ENCODE assay signal across 12 cellular contexts in genomic region chr11:8794677-8795103, GRCh38.
DNase-seq lines count a peak whose midpoint lies in the region; ATAC-seq, FAIRE-seq and TF ChIP-seq lines count a peak whose summit lies in the region.
"Had no signal": no experiment of that assay in that cellular context is flagged by ENCODE, and none has a peak within 500 bp of the region (broad histone marks: within the 10 kb centered on the region; RNA-seq: fewer than 3 reads in every experiment).

No MANE protein-coding gene starts in this region.

- no peak for ATAC-seq in activated naive CD8-positive, alpha-beta T cell treated with anti-CD3 and anti-CD28 coated beads, Interleukin-2, amount 50 U/mL, for 24 hours
- ATAC-seq: activated CD8-positive, alpha-beta T cell treated with anti-CD3 and anti-CD28 coated beads for 36 hours had no signal

- H3K4me1 ChIP-seq in adrenal gland (replicated peaks in 1 of 2) (peaks cover 14 to 49% of the 10 kb centered on the region in 2 donors), keratinocyte (ENCODE audit: control insufficient read depth, extremely low read depth, insufficient read depth, low read length) (peaks cover 3% of the 10 kb centered on the region)

- H3K27me3 ChIP-seq in adrenal gland = no peaks in the 10 kb centered on the region
- no peaks in the 10 kb centered on the region for H3K27me3 ChIP-seq in keratinocyte (ENCODE audit: control insufficient read depth, extremely low read depth, insufficient read depth, low read length)
- H3K27me3 ChIP-seq in H7 (ENCODE audit: control insufficient read depth, insufficient read depth, low read length) = no peaks in the 10 kb centered on the region

- dilution Hi-C loops in keratinocyte (cut with MboI; ENCODE audit: extremely low pct_ligation_motif_present, low sequenced_read_pairs) = no loop called here

- H3K9me3 ChIP-seq in adrenal gland (replicated peaks in 1 of 3) (no peaks in the 10 kb centered on the region), keratinocyte (ENCODE audit: control insufficient read depth, low read depth, low read length) (no peaks in the 10 kb centered on the region)

- no peak for DNase-seq in activated naive CD8-positive, alpha-beta T cell treated with anti-CD3 and anti-CD28 coated beads, Interleukin-2, amount 50 U/mL, for 24 hours
- no peak for DNase-seq in activated naive CD8-positive, alpha-beta T cell treated with anti-CD3 and anti-CD28 coated beads for 36 hours
- DNase-seq in adrenal gland = peak in 2 of 7 donors; percentile 40 to 50
- DNase-seq in keratinocyte (ENCODE audit: low read depth, low spot score) = no peak
- no peak for DNase-seq in NCI-H2081 (lab: John Stamatoyannopoulos, UW)
- no peak for DNase-seq in NCI-H748 treated with DMSO at 0.1 percent for 48 hours (lab: John Stamatoyannopoulos, UW)
- no peak for DNase-seq in effector CD4-positive, alpha-beta T cell
- no peak for DNase-seq in H7
- DNase-seq: activated CD8-positive, alpha-beta T cell treated with anti-CD3 and anti-CD28 coated beads for 36 hours; AML-193; dermis blood vessel endothelial cell; NCI-H510A had no signal

- peaks cover 2% of the 10 kb centered on the region for H3K9me1 ChIP-seq in keratinocyte (ENCODE audit: control insufficient read depth, extremely low read depth, insufficient read depth, low read length)

- no peaks in the 10 kb centered on the region for H4K20me1 ChIP-seq in keratinocyte (ENCODE audit: control insufficient read depth, extremely low read depth, insufficient read depth, low read length)

- peaks cover 70% of the 10 kb centered on the region for H3K79me2 ChIP-seq in keratinocyte (ENCODE audit: control insufficient read depth, insufficient read depth, low read length)

- TF ChIP-seq CTCF in adrenal gland (IDR thresholded peaks at IDR 0.05) = peak; percentile 18 to 47 (median 38)
- TF ChIP-seq CTCF in keratinocyte (optimal IDR thresholded peaks at IDR 0.05 in 1 of 3, IDR thresholded peaks at IDR 0.05 in 1 of 3, conservative IDR thresholded peaks at IDR 0.05 in 1 of 3; ENCODE audit: extremely low read depth in 1 of 3, insufficient read depth in 2 of 3, low read length in 3 of 3) = peak; percentile 32 to 40 (median 34)

- no peaks in the 10 kb centered on the region for H3K9me3 Mint-ChIP-seq in activated naive CD8-positive, alpha-beta T cell treated with anti-CD3 and anti-CD28 coated beads, Interleukin-2, amount 50 U/mL, for 24 hours
- no peaks in the 10 kb centered on the region for H3K9me3 Mint-ChIP-seq in activated naive CD8-positive, alpha-beta T cell treated with anti-CD3 and anti-CD28 coated beads for 36 hours
- H3K9me3 Mint-ChIP-seq: activated CD8-positive, alpha-beta T cell treated with anti-CD3 and anti-CD28 coated beads for 36 hours had no signal

- H3K4me3 Mint-ChIP-seq in activated naive CD8-positive, alpha-beta T cell treated with anti-CD3 and anti-CD28 coated beads, Interleukin-2, amount 50 U/mL, for 24 hours = no peak overlapping the region
- no peak overlapping the region for H3K4me3 Mint-ChIP-seq in activated naive CD8-positive, alpha-beta T cell treated with anti-CD3 and anti-CD28 coated beads for 36 hours
- H3K4me3 Mint-ChIP-seq: activated CD8-positive, alpha-beta T cell treated with anti-CD3 and anti-CD28 coated beads for 36 hours had no signal

- no peaks in the 10 kb centered on the region for H3K36me3 Mint-ChIP-seq in activated naive CD8-positive, alpha-beta T cell treated with anti-CD3 and anti-CD28 coated beads, Interleukin-2, amount 50 U/mL, for 24 hours (ENCODE audit: low read depth)
- H3K36me3 Mint-ChIP-seq in activated naive CD8-positive, alpha-beta T cell treated with anti-CD3 and anti-CD28 coated beads for 36 hours = no peaks in the 10 kb centered on the region

- WGBS in adrenal gland, 4 donors = 50 to 53% (median 50%) methylated on average over 1 to 2 of the region's 2 CpGs

- H3K4me1 Mint-ChIP-seq in activated naive CD8-positive, alpha-beta T cell treated with anti-CD3 and anti-CD28 coated beads, Interleukin-2, amount 50 U/mL, for 24 hours = no peaks in the 10 kb centered on the region
- no peaks in the 10 kb centered on the region for H3K4me1 Mint-ChIP-seq in activated naive CD8-positive, alpha-beta T cell treated with anti-CD3 and anti-CD28 coated beads for 36 hours

- H2AFZ ChIP-seq in keratinocyte (ENCODE audit: control insufficient read depth, low read length) = no peak overlapping the region

- intact Hi-C loops in adrenal gland (cut with DNase I) = no loop called here

- H3K27me3 Mint-ChIP-seq in activated naive CD8-positive, alpha-beta T cell treated with anti-CD3 and anti-CD28 coated beads, Interleukin-2, amount 50 U/mL, for 24 hours = peaks cover 6% of the 10 kb centered on the region
- no peaks in the 10 kb centered on the region for H3K27me3 Mint-ChIP-seq in activated naive CD8-positive, alpha-beta T cell treated with anti-CD3 and anti-CD28 coated beads for 36 hours

- H3K4me3 ChIP-seq in adrenal gland = no peak overlapping the region
- no peak overlapping the region for H3K4me3 ChIP-seq in keratinocyte (ENCODE audit: control insufficient read depth in 2 of 3, extremely low read depth in 1 of 3, insufficient read depth in 2 of 3, low read depth in 1 of 3, low read length in 3 of 3)
- H3K4me3 ChIP-seq in H7 (ENCODE audit: insufficient read depth, low read depth, low read length) = no peak overlapping the region

- no peak for TF ChIP-seq POLR2A in adrenal gland (IDR thresholded peaks at IDR 0.05)

- H3K27ac Mint-ChIP-seq in activated naive CD8-positive, alpha-beta T cell treated with anti-CD3 and anti-CD28 coated beads, Interleukin-2, amount 50 U/mL, for 24 hours = peak overlapping the region; percentile 14
- no peak overlapping the region for H3K27ac Mint-ChIP-seq in activated naive CD8-positive, alpha-beta T cell treated with anti-CD3 and anti-CD28 coated beads for 36 hours
- H3K27ac Mint-ChIP-seq: activated CD8-positive, alpha-beta T cell treated with anti-CD3 and anti-CD28 coated beads for 36 hours had no signal

- no peak for FAIRE-seq in keratinocyte (lab: Jason Lieb, UNC)

- no peak overlapping the region for H3K9ac ChIP-seq in keratinocyte (ENCODE audit: control insufficient read depth, extremely low read depth, insufficient read depth, low read length)

- no peak overlapping the region for H3K4me2 ChIP-seq in keratinocyte (ENCODE audit: control insufficient read depth, extremely low read depth, insufficient read depth, low read depth, low read length)

- peak overlapping the region in 2 of 5 donors; percentile 22 to 64 for H3K27ac ChIP-seq in adrenal gland
- H3K27ac ChIP-seq in keratinocyte (ENCODE audit: control insufficient read depth, insufficient read depth, low read length) = no peak overlapping the region

- H3K36me3 ChIP-seq in adrenal gland (replicated peaks in 1 of 2) = no peaks in the 10 kb centered on the region
- H3K36me3 ChIP-seq in keratinocyte (ENCODE audit: control insufficient read depth in 2 of 2, extremely low read depth in 1 of 2, insufficient read depth in 2 of 2, low read length in 2 of 2) = peaks cover 10 to 14% of the 10 kb centered on the region in 2 experiments
- H3K36me3 ChIP-seq in H7 (replicated peaks; ENCODE audit: control insufficient read depth, insufficient read depth, low read length) = no peaks in the 10 kb centered on the region
